ENCODE assay signal across 14 cellular contexts in genomic region chr5:56323505-56323904, GRCh38.
DNase-seq lines count a peak whose midpoint lies in the region; TF ChIP-seq lines count a peak whose summit lies in the region.
"Had no signal": no experiment of that assay in that cellular context is flagged by ENCODE, and none has a peak within 500 bp of the region (broad histone marks: within the 10 kb centered on the region; RNA-seq: fewer than 3 reads in every experiment).

No MANE protein-coding gene starts in this region.

- no peak overlapping the region for H2AFZ ChIP-seq in fibroblast of lung (ENCODE audit: low read length)

- TF ChIP-seq CTCF in fibroblast of lung (conservative IDR thresholded peaks at IDR 0.05 in 1 of 2, IDR thresholded peaks at IDR 0.05 in 1 of 2; ENCODE audit: low read depth in 1 of 2, low read length in 2 of 2), result no peak
- no peak for TF ChIP-seq CTCF in tibial nerve (IDR thresholded peaks at IDR 0.05)

- no peaks in the 10 kb centered on the region for H3K27me3 Mint-ChIP-seq in activated T-cell treated with anti-CD3 and anti-CD28 coated beads, Interleukin-2, amount 50 U/mL, for 24 hours

- H3K4me1 ChIP-seq in fibroblast of lung (ENCODE audit: control insufficient read depth, extremely low read depth, insufficient read depth, low read length), result peaks cover 6% of the 10 kb centered on the region
- peaks cover 0 to 8% (median 0%) of the 10 kb centered on the region in 4 donors for H3K4me1 ChIP-seq in tibial nerve

- no peak for TF ChIP-seq EP300 in tibial nerve (IDR thresholded peaks at IDR 0.05)

- H3K9me3 ChIP-seq in fibroblast of lung (ENCODE audit: control insufficient read depth, insufficient read depth, low read depth, low read length), result no peaks in the 10 kb centered on the region
- H3K9me3 ChIP-seq in tibial nerve, result no peaks in the 10 kb centered on the region
- H3K9me3 ChIP-seq: BLaER1, heart left ventricle had no signal

- H3K27ac Mint-ChIP-seq in activated T-cell treated with anti-CD3 and anti-CD28 coated beads, Interleukin-2, amount 50 U/mL, for 24 hours, result peak overlapping the region; percentile 50

- no peaks in the 10 kb centered on the region for H3K79me2 ChIP-seq in fibroblast of lung (ENCODE audit: control insufficient read depth, insufficient read depth, low read length)

- no peak for TF ChIP-seq POLR2A in tibial nerve (IDR thresholded peaks at IDR 0.05)

- H3K4me3 ChIP-seq in fibroblast of lung (replicated peaks in 1 of 4; ENCODE audit: control extremely low read depth in 1 of 4, insufficient read depth in 1 of 4, low read depth in 3 of 4, low read length in 4 of 4) (no peak overlapping the region), tibial nerve (no peak overlapping the region)
- H3K4me3 ChIP-seq: BLaER1, GM12878, heart left ventricle had no signal

- WGBS in tibial nerve, 2 donors, result 48 to 49% methylated on average over 2 of the region's 2 CpGs

- H3K9ac ChIP-seq in fibroblast of lung (ENCODE audit: insufficient read depth, low read length), result no peak overlapping the region
- H3K9ac ChIP-seq: BLaER1 had no signal

- H3K27ac ChIP-seq in fibroblast of lung (ENCODE audit: insufficient read depth, low read length), result no peak overlapping the region
- no peak overlapping the region for H3K27ac ChIP-seq in tibial nerve
- H3K27ac ChIP-seq: BLaER1, heart left ventricle had no signal

- H3K4me1 Mint-ChIP-seq in activated T-cell treated with anti-CD3 and anti-CD28 coated beads, Interleukin-2, amount 50 U/mL, for 24 hours (ENCODE audit: low read depth), result peaks cover 84% of the 10 kb centered on the region

- H3K36me3 Mint-ChIP-seq in activated T-cell treated with anti-CD3 and anti-CD28 coated beads, Interleukin-2, amount 50 U/mL, for 24 hours (ENCODE audit: low read depth), result no peaks in the 10 kb centered on the region

- no peak for DNase-seq in activated T-cell treated with anti-CD3 and anti-CD28 coated beads, Interleukin-2, amount 50 U/mL, for 24 hours
- no peak for DNase-seq in activated T-cell treated with anti-CD3 and anti-CD28 coated beads for 4 hours
- peak; percentile 47 for DNase-seq in RPMI8226
- peak; percentile 57 to 72 for DNase-seq in fibroblast of lung (ENCODE audit: low read depth in 2 of 2)
- DNase-seq in renal cortical epithelial cell (ENCODE audit: low read depth), result peak; percentile 94
- no peak for DNase-seq in UCSD-AML1 (lab: John Stamatoyannopoulos, UW; ENCODE audit: unreplicated experiment)
- DNase-seq in RKO (ENCODE audit: low spot score), result no peak
- DNase-seq in tibial nerve (ENCODE audit: low spot score in 2 of 2), result no peak
- DNase-seq: heart left ventricle, NCI-H774, posterior cingulate gyrus had no signal

- H4K20me1 ChIP-seq in fibroblast of lung (ENCODE audit: control insufficient read depth, extremely low read depth, insufficient read depth, low read length), result no peaks in the 10 kb centered on the region
- H4K20me1 ChIP-seq: BLaER1 had no signal

- H3K4me3 Mint-ChIP-seq in activated T-cell treated with anti-CD3 and anti-CD28 coated beads, Interleukin-2, amount 50 U/mL, for 24 hours, result no peak overlapping the region
- H3K4me3 Mint-ChIP-seq: central memory CD8-positive, alpha-beta T cell had no signal

- H3K27me3 ChIP-seq in fibroblast of lung (ENCODE audit: control insufficient read depth, insufficient read depth, low read length) (no peaks in the 10 kb centered on the region), tibial nerve (no peaks in the 10 kb centered on the region)
- H3K27me3 ChIP-seq: BLaER1, heart left ventricle had no signal

- no peaks in the 10 kb centered on the region for H3K36me3 ChIP-seq in fibroblast of lung (ENCODE audit: control insufficient read depth, insufficient read depth, low read length)
- no peaks in the 10 kb centered on the region for H3K36me3 ChIP-seq in tibial nerve
- H3K36me3 ChIP-seq: BLaER1, heart left ventricle had no signal

- no peak overlapping the region for H3K4me2 ChIP-seq in fibroblast of lung (ENCODE audit: extremely low read depth, insufficient read depth, low read length)
- H3K4me2 ChIP-seq: BLaER1 had no signal

- peaks cover 3% of the 10 kb centered on the region for H3K9me3 Mint-ChIP-seq in activated T-cell treated with anti-CD3 and anti-CD28 coated beads, Interleukin-2, amount 50 U/mL, for 24 hours
- H3K9me3 Mint-ChIP-seq: central memory CD8-positive, alpha-beta T cell had no signal

Comparison
In these comparisons a context has a peak if more than half of its experiments do, and no peak if none do; other contexts are left out.
1. DNase-seq: peak in RPMI8226 (single experiment), fibroblast of lung (2 of 2) and renal cortical epithelial cell (single experiment); none in activated T-cell treated with anti-CD3 and anti-CD28 coated beads, Interleukin-2, amount 50 U/mL, for 24 hours (single experiment), activated T-cell treated with anti-CD3 and anti-CD28 coated beads for 4 hours (single experiment), UCSD-AML1 (single experiment), RKO (single experiment) and tibial nerve (0 of 2).